Comparison of ENCODE assay signal across 27 cellular contexts in genomic region chr21:21246007-21246406, GRCh38.
"Had no signal": no experiment of that assay in that cellular context is flagged by ENCODE, and none has a peak within 500 bp of the region (broad histone marks: within the 10 kb centered on the region; RNA-seq: fewer than 3 reads in every experiment).

No MANE protein-coding gene starts in this region.

- H3K9ac ChIP-seq: SK-N-SH had no signal

- H3K4me1 ChIP-seq: adrenal gland, breast epithelium, colonic mucosa, SJCRH30 had no signal

- H3K4me2 ChIP-seq: SK-N-SH had no signal

- H3K9me3 ChIP-seq: adrenal gland, breast epithelium, colonic mucosa, SJCRH30, SK-N-SH had no signal

- ATAC-seq: Panc1 had no signal

- DNase-seq: activated CD4-positive, alpha-beta memory T cell treated with anti-CD3 and anti-CD28 coated beads for 36 hours; activated CD4-positive, alpha-beta T cell treated with anti-CD3 and anti-CD28 coated beads, Interleukin-2, amount 10 ng/mL, durations not matched to agents 7 days and 5 days; activated CD4-positive, CD25-positive, alpha-beta regulatory T cell; activated naive CD4-positive, alpha-beta T cell treated with anti-CD3 and anti-CD28 coated beads, Interleukin-2, amount 50 U/mL, for 16 hours; activated naive CD8-positive, alpha-beta T cell treated with anti-CD3 and anti-CD28 coated beads, Interleukin-2, amount 10 ng/mL, durations not matched to agents 7 days and 5 days; activated T-cell treated with anti-CD3 and anti-CD28 coated beads for 4 hours; activated T-cell treated with anti-CD3 and anti-CD28 coated beads, Interleukin-2, amount 50 U/mL, for 48 hours; adrenal gland; anterior cingulate cortex; caudate nucleus; colonic mucosa; MM.1S; NCI-H1048; NCI-H146; NCI-H187 treated with DMSO at 0.1 percent for 48 hours; NCI-H2081 treated with DMSO at 0.1 percent for 48 hours; NCI-H345; NCI-H510A; NCI-H526 treated with DMSO at 0.1 percent for 48 hours; NCI-H82; Right ventricle myocardium superior; RPMI8226; SJCRH30; SK-N-SH had no signal

- H3K27me3 ChIP-seq: adrenal gland, breast epithelium, colonic mucosa, SJCRH30 had no signal

- H3K27ac ChIP-seq: adrenal gland, breast epithelium, colonic mucosa, SJCRH30, VCaP had no signal

- H3K36me3 ChIP-seq: adrenal gland, breast epithelium, colonic mucosa, SJCRH30 had no signal

- H3K4me3 ChIP-seq: adrenal gland, breast epithelium, colonic mucosa, SJCRH30 had no signal
